Comparison of ENCODE assay signal across 25 cellular contexts in genomic region chr11:2858995-2859705, GRCh38. TPM values are rescaled to one million over a fixed set of nuclear protein-coding genes. Genes with fewer than 3 reads are reported as not detected.
"Had no signal": no experiment of that assay in that cellular context is flagged by ENCODE, and none has a peak within 500 bp of the region (broad histone marks: within the 10 kb centered on the region; RNA-seq: fewer than 3 reads in every experiment).

No MANE protein-coding gene starts in this region.

- DNase-seq: activated CD4-positive, alpha-beta memory T cell treated with anti-CD3 and anti-CD28 coated beads for 36 hours; activated CD4-positive, alpha-beta T cell treated with anti-CD3 and anti-CD28 coated beads, Interleukin-2, amount 50 U/mL, for 1 hour; activated CD8-positive, alpha-beta memory T cell treated with anti-CD3 and anti-CD28 coated beads, Interleukin-2, amount 10 ng/mL, durations not matched to agents 7 days and 5 days; activated CD8-positive, alpha-beta memory T cell treated with anti-CD3 and anti-CD28 coated beads, Interleukin-2, amount 50 U/mL, for 48 hours; activated effector memory CD4-positive, alpha-beta T cell treated with Interleukin-2 at 50 U/mL for 16 hours; activated naive CD4-positive, alpha-beta T cell treated with anti-CD3 and anti-CD28 coated beads, Interleukin-2, amount 10 ng/mL, durations not matched to agents 7 days and 5 days; activated naive CD8-positive, alpha-beta T cell treated with anti-CD3 and anti-CD28 coated beads, Interleukin-2, amount 50 U/mL, for 24 hours; activated T-cell treated with anti-CD3 and anti-CD28 coated beads, Interleukin-2, amount 50 U/mL, for 48 hours; anterior cingulate cortex; central memory CD4-positive, alpha-beta T cell; Karpas-422; MG63; NCI-H1048; NCI-H1105 treated with DMSO at 0.1 percent for 48 hours; NCI-H1436; NCI-H1694; NCI-H1930; NCI-H2081 treated with DMSO at 0.1 percent for 48 hours; NCI-H345; NCI-H524 treated with DMSO at 0.1 percent for 48 hours; SHP77; SJCRH30; T1000 had no signal

- H3K4me1 ChIP-seq: SJCRH30 had no signal

- H3K9me3 ChIP-seq: MG63, SJCRH30 had no signal

- H3K36me3 ChIP-seq: MG63, SJCRH30 had no signal

- H3K27me3 ChIP-seq: MG63, SJCRH30 had no signal

- ATAC-seq: activated CD8-positive, alpha-beta memory T cell treated with anti-CD3 and anti-CD28 coated beads, Interleukin-2, amount 10 ng/mL, durations not matched to agents 7 days and 5 days; activated naive CD8-positive, alpha-beta T cell treated with anti-CD3 and anti-CD28 coated beads, Interleukin-2, amount 50 U/mL, for 24 hours; Panc1 had no signal

- H3K4me3 ChIP-seq: MG63, SJCRH30, SK-N-MC had no signal

- H3K27ac ChIP-seq: SJCRH30, SK-N-MC had no signal

RNA-seq across cellular contexts. Expression of gene CDKN1C, which starts 26.4 kb away (rescaled TPM):
- total RNA-seq: SJCRH30 had no signal
